34 cellular contexts compared by ENCODE assay signal in the genomic region with DNA sequence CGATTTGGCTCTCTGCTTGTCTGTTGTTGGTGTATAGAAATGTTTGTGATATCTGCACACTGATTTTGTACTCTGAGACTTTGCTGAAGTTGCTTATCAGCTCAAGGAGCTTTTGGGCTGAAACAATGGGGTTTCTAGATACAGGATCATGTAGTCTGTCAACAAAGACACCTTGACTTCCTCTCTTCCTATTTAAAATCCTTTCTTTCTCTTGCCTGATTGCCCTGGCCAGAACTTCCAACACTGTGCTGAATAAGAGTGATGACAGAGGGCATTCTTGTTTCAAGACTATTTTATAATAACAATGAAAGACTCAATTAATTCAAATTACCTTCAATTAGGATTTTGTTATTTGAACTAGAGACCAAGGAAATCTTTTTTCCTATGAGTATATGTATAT.
"Had no signal": no experiment of that assay in that cellular context is flagged by ENCODE, and none has a peak within 500 bp of the region (broad histone marks: within the 10 kb centered on the region; RNA-seq: fewer than 3 reads in every experiment).

No MANE protein-coding gene starts in this region.

- H3K36me3 Mint-ChIP-seq: activated naive CD8-positive, alpha-beta T cell treated with anti-CD3 and anti-CD28 coated beads, Interleukin-2, amount 10 ng/mL, durations not matched to agents 7 days and 5 days had no signal

- H3K4me1 ChIP-seq: ascending aorta had no signal

- H3K27me3 ChIP-seq: ascending aorta, cardiac muscle cell had no signal

- H3K4me3 Mint-ChIP-seq: activated CD4-positive, alpha-beta T cell treated with anti-CD3 and anti-CD28 coated beads, Interleukin-2, amount 10 ng/mL, durations not matched to agents 24 days and 14 days; activated CD8-positive, alpha-beta T cell treated with anti-CD3 and anti-CD28 coated beads for 36 hours; activated naive CD8-positive, alpha-beta T cell treated with anti-CD3 and anti-CD28 coated beads, Interleukin-2, amount 10 ng/mL, durations not matched to agents 7 days and 5 days; activated T-cell treated with anti-CD3 and anti-CD28 coated beads, Interleukin-2, amount 50 U/mL, for 72 hours; activated T-helper 17 cell treated with anti-CD3 and anti-CD28 coated beads, Interleukin-2, amount 50 U/mL, for 72 hours; central memory CD8-positive, alpha-beta T cell had no signal

- H3K27ac ChIP-seq: ascending aorta, cardiac muscle cell, RWPE1, WERI-Rb-1 had no signal

- H3K4me3 ChIP-seq: ascending aorta, cardiac muscle cell had no signal

- H3K27me3 Mint-ChIP-seq: activated CD4-positive, alpha-beta T cell treated with anti-CD3 and anti-CD28 coated beads, Interleukin-2, amount 10 ng/mL, durations not matched to agents 24 days and 14 days; activated CD8-positive, alpha-beta T cell treated with anti-CD3 and anti-CD28 coated beads for 36 hours; activated naive CD8-positive, alpha-beta T cell treated with anti-CD3 and anti-CD28 coated beads, Interleukin-2, amount 10 ng/mL, durations not matched to agents 7 days and 5 days; activated T-helper 17 cell treated with anti-CD3 and anti-CD28 coated beads, Interleukin-2, amount 50 U/mL, for 72 hours; central memory CD8-positive, alpha-beta T cell had no signal

- DNase-seq: activated CD4-positive, alpha-beta T cell treated with anti-CD3 and anti-CD28 coated beads, Interleukin-2, amount 10 ng/mL, durations not matched to agents 24 days and 14 days; activated CD4-positive, alpha-beta T cell treated with anti-CD3 and anti-CD28 coated beads, Interleukin-2, amount 50 U/mL, for 4 hours; activated CD8-positive, alpha-beta T cell treated with anti-CD3 and anti-CD28 coated beads for 36 hours; activated effector memory CD4-positive, alpha-beta T cell treated with anti-CD3 and anti-CD28 coated beads, Interleukin-2, amount 50 U/mL, for 16 hours; activated naive CD4-positive, alpha-beta T cell; activated naive CD4-positive, alpha-beta T cell treated with anti-CD3 and anti-CD28 coated beads, Interleukin-2, amount 50 U/mL, for 16 hours; activated naive CD8-positive, alpha-beta T cell treated with anti-CD3 and anti-CD28 coated beads, Interleukin-2, amount 10 ng/mL, durations not matched to agents 7 days and 5 days; activated T-cell treated with anti-CD3 and anti-CD28 coated beads, Interleukin-2, amount 50 U/mL, for 1 hour; activated T-cell treated with anti-CD3 and anti-CD28 coated beads, Interleukin-2, amount 50 U/mL, for 72 hours; amygdala; NCI-H1092 treated with DMSO at 0.1 percent for 48 hours; NCI-H1417; NCI-H146; NCI-H187; NCI-H2029 treated with DMSO at 0.1 percent for 48 hours; NCI-H2107; NCI-H2171; NCI-H510A; NCI-H526; NCI-H748 treated with DMSO at 0.1 percent for 48 hours; NK-92 treated with Interleukin-12 subunit alpha and Interleukin-12 subunit beta, amount 100 ng/mL, for 24 hours; PC-3; SIG-M5; SW 1271; T-helper 1 cell; T-helper 2 cell; T-helper 9 cell; WERI-Rb-1 had no signal

- H3K36me3 ChIP-seq: ascending aorta, cardiac muscle cell, WERI-Rb-1 had no signal

- H3K27ac Mint-ChIP-seq: activated CD4-positive, alpha-beta T cell treated with anti-CD3 and anti-CD28 coated beads, Interleukin-2, amount 10 ng/mL, durations not matched to agents 24 days and 14 days; activated CD8-positive, alpha-beta T cell treated with anti-CD3 and anti-CD28 coated beads for 36 hours; activated naive CD8-positive, alpha-beta T cell treated with anti-CD3 and anti-CD28 coated beads, Interleukin-2, amount 10 ng/mL, durations not matched to agents 7 days and 5 days; activated T-cell treated with anti-CD3 and anti-CD28 coated beads, Interleukin-2, amount 50 U/mL, for 72 hours; activated T-helper 17 cell treated with anti-CD3 and anti-CD28 coated beads, Interleukin-2, amount 50 U/mL, for 72 hours had no signal

- H3K9me3 ChIP-seq: ascending aorta had no signal

- H3K9me3 Mint-ChIP-seq: activated CD4-positive, alpha-beta T cell treated with anti-CD3 and anti-CD28 coated beads, Interleukin-2, amount 10 ng/mL, durations not matched to agents 24 days and 14 days; activated naive CD8-positive, alpha-beta T cell treated with anti-CD3 and anti-CD28 coated beads, Interleukin-2, amount 10 ng/mL, durations not matched to agents 7 days and 5 days had no signal

- H3K4me1 Mint-ChIP-seq: activated CD4-positive, alpha-beta T cell treated with anti-CD3 and anti-CD28 coated beads, Interleukin-2, amount 10 ng/mL, durations not matched to agents 24 days and 14 days; activated naive CD8-positive, alpha-beta T cell treated with anti-CD3 and anti-CD28 coated beads, Interleukin-2, amount 10 ng/mL, durations not matched to agents 7 days and 5 days; activated T-helper 17 cell treated with anti-CD3 and anti-CD28 coated beads, Interleukin-2, amount 50 U/mL, for 72 hours; central memory CD8-positive, alpha-beta T cell had no signal

- ATAC-seq: activated CD8-positive, alpha-beta T cell treated with anti-CD3 and anti-CD28 coated beads for 36 hours; activated T-cell treated with anti-CD3 and anti-CD28 coated beads, Interleukin-2, amount 50 U/mL, for 72 hours; activated T-helper 17 cell treated with anti-CD3 and anti-CD28 coated beads, Interleukin-2, amount 50 U/mL, for 72 hours; PC-3; Right ventricle myocardium inferior had no signal
